ENCODE assay signal across 8 cellular contexts in genomic region chr1:33347650-33347992, GRCh38. TPM values are rescaled to one million over a fixed set of nuclear protein-coding genes. Genes with fewer than 3 reads are reported as not detected.
DNase-seq lines count a peak whose midpoint lies in the region; ATAC-seq, FAIRE-seq and TF ChIP-seq lines count a peak whose summit lies in the region.

No MANE protein-coding gene starts in this region.

- no peaks in the 10 kb centered on the region for H3K27me3 Mint-ChIP-seq in effector memory CD8-positive, alpha-beta T cell
- no peaks in the 10 kb centered on the region for H3K27me3 Mint-ChIP-seq in nephron progenitor cell (ENCODE audit: low read depth, poor library complexity)

- POLR2A ChIA-PET in OCI-LY7 (lab: Charles Lee): no interaction called here

- no peak for FAIRE-seq in frontal cortex (lab: Jason Lieb, UNC)

- no peak overlapping the region for H3K27ac ChIP-seq in OCI-LY7 (ENCODE audit: low read depth, low read length, poor library complexity, severe bottlenecking)
- H3K27ac ChIP-seq in mesendoderm (ENCODE audit: low read depth, low read length): no peak overlapping the region

- no peaks in the 10 kb centered on the region for H3K9me3 ChIP-seq in OCI-LY7 (ENCODE audit: low read length)

- peaks cover 14% of the 10 kb centered on the region; the same call in 1 of the 2 replicates for H3K36me3 ChIP-seq in OCI-LY7 (ENCODE audit: insufficient read depth, low read length)
- no peaks in the 10 kb centered on the region for H3K36me3 ChIP-seq in mesendoderm (ENCODE audit: control insufficient read depth, insufficient read depth, low read length)

- no peak overlapping the region for H3K9ac ChIP-seq in mesendoderm (ENCODE audit: low read length)

- no peak overlapping the region for H3K4ac ChIP-seq in mesendoderm (ENCODE audit: low read depth, low read length)

- H3K4me1 Mint-ChIP-seq in effector memory CD8-positive, alpha-beta T cell (ENCODE audit: low read depth in 2 of 2): peaks cover 32 to 35% of the 10 kb centered on the region in 2 donors
- H3K4me1 Mint-ChIP-seq in nephron progenitor cell: peaks cover 87% of the 10 kb centered on the region

- H3K23ac ChIP-seq in mesendoderm (ENCODE audit: low read length): no peak overlapping the region

- peaks cover 14% of the 10 kb centered on the region; the same call in 1 of the 2 replicates for H3K79me2 ChIP-seq in OCI-LY7 (ENCODE audit: insufficient read depth, low read depth, low read length)
- H3K79me2 ChIP-seq in mesendoderm (ENCODE audit: control insufficient read depth, insufficient read depth, low read length): no peaks in the 10 kb centered on the region

- H3K79me1 ChIP-seq in mesendoderm (ENCODE audit: low read length): no peaks in the 10 kb centered on the region

- H3K27ac Mint-ChIP-seq in effector memory CD8-positive, alpha-beta T cell: peak overlapping the region in 1 of 2 donors; percentile 76
- peak overlapping the region; percentile 77 for H3K27ac Mint-ChIP-seq in nephron progenitor cell

- peak; percentile 89 for DNase-seq in DMS 273 (lab: John Stamatoyannopoulos, UW; ENCODE audit: unreplicated experiment)
- no peak for DNase-seq in OCI-LY7 (ENCODE audit: low spot score)
- no peak for DNase-seq in effector memory CD8-positive, alpha-beta T cell
- DNase-seq in nephron progenitor cell: no peak
- DNase-seq in NCI-H187 treated with DMSO at 0.1 percent for 48 hours (lab: John Stamatoyannopoulos, UW): no peak
- DNase-seq in frontal cortex (ENCODE audit: low spot score in 2 of 2): no peak
- DNase-seq in mesendoderm: no peak

- H3K4me3 Mint-ChIP-seq in effector memory CD8-positive, alpha-beta T cell: peak overlapping the region; percentile 65 to 71
- H3K4me3 Mint-ChIP-seq in nephron progenitor cell: peak overlapping the region; percentile 93

- no peaks in the 10 kb centered on the region for H3K9me3 Mint-ChIP-seq in effector memory CD8-positive, alpha-beta T cell
- no peaks in the 10 kb centered on the region for H3K9me3 Mint-ChIP-seq in nephron progenitor cell

- H3K4me2 ChIP-seq in OCI-LY7 (ENCODE audit: low read length) (peak overlapping the region; percentile 74), mesendoderm (ENCODE audit: low read length) (no peak overlapping the region)

- no peak overlapping the region for H2BK5ac ChIP-seq in mesendoderm (ENCODE audit: low read length)

- H3K36me3 Mint-ChIP-seq in effector memory CD8-positive, alpha-beta T cell (ENCODE audit: insufficient read depth): peaks cover 17% of the 10 kb centered on the region
- peaks cover 33% of the 10 kb centered on the region for H3K36me3 Mint-ChIP-seq in nephron progenitor cell (ENCODE audit: low read depth)

- no peak overlapping the region for H4K5ac ChIP-seq in mesendoderm (ENCODE audit: low read length)

- intact Hi-C loops in OCI-LY7 (cut with micrococcal nuclease; ENCODE audit: unreplicated experiment): no loop called here

- no peak overlapping the region for H2BK120ac ChIP-seq in mesendoderm (ENCODE audit: low read depth, low read length)

- peaks cover 17% of the 10 kb centered on the region; the same call in 1 of the 2 replicates for H4K20me1 ChIP-seq in OCI-LY7 (ENCODE audit: insufficient read depth, low read length)

- peaks cover 39% of the 10 kb centered on the region for H3K4me1 ChIP-seq in OCI-LY7 (ENCODE audit: insufficient read depth, low read length, poor library complexity, severe bottlenecking)
- H3K4me1 ChIP-seq in mesendoderm (ENCODE audit: control insufficient read depth, low read depth, low read length): peaks cover 12% of the 10 kb centered on the region

- H3K4me3 ChIP-seq in OCI-LY7 (ENCODE audit: low read depth, low read length, poor library complexity, severe bottlenecking) (no peak overlapping the region), mesendoderm (ENCODE audit: low read length) (no peak overlapping the region)

- no CpG with 5 or more reads among the region's 5 CpGs for WGBS in mesendoderm (ENCODE audit: extremely low coverage, insufficient coverage, low lambda C conversion rate)

- CTCF ChIA-PET in OCI-LY7 (lab: Charles Lee; ENCODE audit: unreplicated experiment): interaction anchor here (1.1 kb wide), 1 partner anchor 221 kb away, joined by 3 read pairs; no protein-coding TSS in a partner anchor

- no peak overlapping the region for H2AFZ ChIP-seq in OCI-LY7 (ENCODE audit: low read length)

- no peak overlapping the region for H3K56ac ChIP-seq in mesendoderm (ENCODE audit: low read length)

- no peak overlapping the region for H4K8ac ChIP-seq in mesendoderm (ENCODE audit: low read depth, low read length)

- H3K9me2 ChIP-seq in OCI-LY7 (ENCODE audit: insufficient read depth, low read length): no peaks in the 10 kb centered on the region

- H3K18ac ChIP-seq in mesendoderm (ENCODE audit: low read length): no peak overlapping the region

- ATAC-seq in effector memory CD8-positive, alpha-beta T cell (replicated peaks): no peak
- no peak for ATAC-seq in HG03432 (IDR thresholded peaks at IDR 0.05; ENCODE audit: unreplicated experiment)

- no peak for TF ChIP-seq CTCF in OCI-LY7 (conservative IDR thresholded peaks at IDR 0.05; ENCODE audit: low read length)
- no peak for TF ChIP-seq CTCF in nephron progenitor cell (IDR thresholded peaks at IDR 0.05)

- BruUV-seq in OCI-LY7 (replicated peaks; lab: Mats Ljungman, UMichigan): no TSS peak

- H2AK5ac ChIP-seq in mesendoderm (ENCODE audit: low read length): no peak overlapping the region

- H3K27me3 ChIP-seq in mesendoderm (ENCODE audit: insufficient read depth, low read length, poor library complexity): peaks cover 11% of the 10 kb centered on the region

- no peak overlapping the region for H2BK15ac ChIP-seq in mesendoderm (replicated peaks; ENCODE audit: low read depth)

RNA-seq across cellular contexts. Expression of gene A3GALT2, which starts 26.7 kb away (rescaled TPM):
- not detected in 2 replicates for total RNA-seq in OCI-LY7 (2014; rRNA removed; shearing (Covaris generic))
- not detected in 2 replicates for total RNA-seq in OCI-LY7 (2022)
- total RNA-seq in frontal cortex: not detected
- polyA plus RNA-seq in mesendoderm (2013, experiment 1 of 2): not detected
- polyA plus RNA-seq in mesendoderm (2013, experiment 2 of 2): not detected
